In the genomic region with DNA sequence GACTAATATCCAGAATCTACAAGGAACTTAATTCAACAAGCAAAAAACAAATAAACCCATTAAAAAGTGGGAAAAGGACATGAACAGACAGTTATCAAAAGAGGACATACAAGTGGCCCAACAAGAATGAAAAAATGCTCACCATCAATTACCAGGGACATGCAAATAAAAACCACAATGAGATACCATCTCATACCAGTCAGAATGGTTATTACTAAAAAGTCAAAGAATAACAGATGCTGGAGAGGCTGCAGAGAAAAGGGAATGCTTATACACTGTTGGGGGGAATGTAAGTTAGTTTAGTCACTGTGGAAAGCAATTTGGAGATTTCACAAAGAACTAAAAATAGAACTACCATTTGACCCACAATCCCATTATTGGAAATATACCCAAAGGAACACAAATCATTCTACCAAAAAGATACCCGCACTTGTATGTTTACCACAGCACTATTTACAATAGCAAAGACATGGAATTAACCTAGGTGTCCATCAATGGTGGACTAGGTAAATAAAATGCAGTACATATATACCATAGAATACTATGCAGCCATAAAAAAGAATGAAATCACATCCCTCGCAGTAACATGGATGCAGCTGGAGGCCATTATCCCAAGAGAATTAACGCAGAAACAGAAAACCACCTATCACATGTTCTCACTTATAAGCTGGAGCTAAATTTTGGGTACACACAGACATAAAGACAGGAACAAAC, we compare ENCODE assay signal across 1 cellular context.
TF ChIP-seq lines count a peak whose summit lies in the region.

No MANE protein-coding gene starts in this region.

TF ChIP-seq in SK-N-SH, 30 proteins besides CTCF, POLR2A, EP300 and RAD21 (continued from another document):
- TF ChIP-seq, protein P1, sequence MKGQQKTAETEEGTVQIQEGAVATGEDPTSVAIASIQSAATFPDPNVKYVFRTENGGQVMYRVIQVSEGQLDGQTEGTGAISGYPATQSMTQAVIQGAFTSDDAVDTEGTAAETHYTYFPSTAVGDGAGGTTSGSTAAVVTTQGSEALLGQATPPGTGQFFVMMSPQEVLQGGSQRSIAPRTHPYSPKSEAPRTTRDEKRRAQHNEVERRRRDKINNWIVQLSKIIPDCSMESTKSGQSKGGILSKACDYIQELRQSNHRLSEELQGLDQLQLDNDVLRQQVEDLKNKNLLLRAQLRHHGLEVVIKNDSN (IDR thresholded peaks at IDR 0.05; ENCODE audit: borderline replicate concordance, low read depth), result no peak
- TF ChIP-seq FOXJ3 (CRISPR knock-in tag; IDR thresholded peaks at IDR 0.05) (no peak), TAF1 (IDR thresholded peaks at IDR 0.05; ENCODE audit: borderline replicate concordance, low read depth, low read length) (no peak), FOSL2 (IDR thresholded peaks at IDR 0.05; ENCODE audit: borderline replicate concordance, low read depth) (peak; percentile 9; the same call in 1 of the 2 replicates), EZH2phosphoT487 (IDR thresholded peaks at IDR 0.05; ENCODE audit: borderline replicate concordance, low read depth) (no peak), MEF2A (IDR thresholded peaks at IDR 0.05; ENCODE audit: borderline replicate concordance, low read depth) (peak; percentile 28; the same call in 1 of the 2 replicates), JUND (IDR thresholded peaks at IDR 0.05) (peak; percentile 35), FOXM1 (IDR thresholded peaks at IDR 0.05; ENCODE audit: low read depth) (no peak), RCOR1 (IDR thresholded peaks at IDR 0.05; ENCODE audit: low read length) (no peak), ELF1 (IDR thresholded peaks at IDR 0.05) (no peak)
- TF ChIP-seq, protein P2, sequence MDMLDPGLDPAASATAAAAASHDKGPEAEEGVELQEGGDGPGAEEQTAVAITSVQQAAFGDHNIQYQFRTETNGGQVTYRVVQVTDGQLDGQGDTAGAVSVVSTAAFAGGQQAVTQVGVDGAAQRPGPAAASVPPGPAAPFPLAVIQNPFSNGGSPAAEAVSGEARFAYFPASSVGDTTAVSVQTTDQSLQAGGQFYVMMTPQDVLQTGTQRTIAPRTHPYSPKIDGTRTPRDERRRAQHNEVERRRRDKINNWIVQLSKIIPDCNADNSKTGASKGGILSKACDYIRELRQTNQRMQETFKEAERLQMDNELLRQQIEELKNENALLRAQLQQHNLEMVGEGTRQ (IDR thresholded peaks at IDR 0.05; ENCODE audit: borderline replicate concordance, low read depth, low read length), result no peak
- TF ChIP-seq, protein P3, sequence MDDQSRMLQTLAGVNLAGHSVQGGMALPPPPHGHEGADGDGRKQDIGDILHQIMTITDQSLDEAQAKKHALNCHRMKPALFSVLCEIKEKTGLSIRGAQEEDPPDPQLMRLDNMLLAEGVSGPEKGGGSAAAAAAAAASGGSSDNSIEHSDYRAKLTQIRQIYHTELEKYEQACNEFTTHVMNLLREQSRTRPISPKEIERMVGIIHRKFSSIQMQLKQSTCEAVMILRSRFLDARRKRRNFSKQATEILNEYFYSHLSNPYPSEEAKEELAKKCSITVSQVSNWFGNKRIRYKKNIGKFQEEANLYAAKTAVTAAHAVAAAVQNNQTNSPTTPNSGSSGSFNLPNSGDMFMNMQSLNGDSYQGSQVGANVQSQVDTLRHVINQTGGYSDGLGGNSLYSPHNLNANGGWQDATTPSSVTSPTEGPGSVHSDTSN (IDR thresholded peaks at IDR 0.05), result peak; percentile 67
- TF ChIP-seq, protein P4, sequence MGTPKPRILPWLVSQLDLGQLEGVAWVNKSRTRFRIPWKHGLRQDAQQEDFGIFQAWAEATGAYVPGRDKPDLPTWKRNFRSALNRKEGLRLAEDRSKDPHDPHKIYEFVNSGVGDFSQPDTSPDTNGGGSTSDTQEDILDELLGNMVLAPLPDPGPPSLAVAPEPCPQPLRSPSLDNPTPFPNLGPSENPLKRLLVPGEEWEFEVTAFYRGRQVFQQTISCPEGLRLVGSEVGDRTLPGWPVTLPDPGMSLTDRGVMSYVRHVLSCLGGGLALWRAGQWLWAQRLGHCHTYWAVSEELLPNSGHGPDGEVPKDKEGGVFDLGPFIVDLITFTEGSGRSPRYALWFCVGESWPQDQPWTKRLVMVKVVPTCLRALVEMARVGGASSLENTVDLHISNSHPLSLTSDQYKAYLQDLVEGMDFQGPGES (IDR thresholded peaks at IDR 0.05; ENCODE audit: low read depth, low read length), result no peak
